ENCODE assay signal across 1 cellular context in the genomic region with DNA sequence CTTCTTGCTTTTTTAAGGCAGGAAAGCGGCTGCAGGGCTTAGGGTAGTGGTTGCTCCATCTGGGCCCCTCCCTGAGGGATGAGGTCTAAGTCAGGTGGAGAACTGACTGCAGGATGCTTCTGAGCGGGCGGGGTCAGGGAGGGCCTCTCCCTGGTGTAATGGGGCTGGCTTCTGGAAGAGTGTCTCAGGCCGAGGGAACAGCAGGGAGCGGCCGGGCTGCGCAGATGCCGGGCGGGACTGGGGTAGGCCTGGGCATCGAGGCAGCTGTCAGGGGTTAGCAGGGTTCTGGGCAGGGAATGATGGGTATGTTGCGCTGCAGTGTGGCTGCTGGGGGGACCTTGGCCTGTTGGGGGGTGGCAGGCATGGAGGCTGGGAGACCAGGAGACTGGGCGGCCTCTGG.
A peak's percentile ranks its signal among the peaks of the same experiment; 100 is the strongest.
TF ChIP-seq lines count a peak whose summit lies in the region.

No MANE protein-coding gene starts in this region.

TF ChIP-seq in K562, 482 proteins besides CTCF, POLR2A, EP300 and RAD21:
- no peak for TF ChIP-seq CHD1 (IDR thresholded peaks at IDR 0.05; ENCODE audit: low read length)
- TF ChIP-seq ZC3H8 (IDR thresholded peaks at IDR 0.05), result no peak
- TF ChIP-seq, protein P1, sequence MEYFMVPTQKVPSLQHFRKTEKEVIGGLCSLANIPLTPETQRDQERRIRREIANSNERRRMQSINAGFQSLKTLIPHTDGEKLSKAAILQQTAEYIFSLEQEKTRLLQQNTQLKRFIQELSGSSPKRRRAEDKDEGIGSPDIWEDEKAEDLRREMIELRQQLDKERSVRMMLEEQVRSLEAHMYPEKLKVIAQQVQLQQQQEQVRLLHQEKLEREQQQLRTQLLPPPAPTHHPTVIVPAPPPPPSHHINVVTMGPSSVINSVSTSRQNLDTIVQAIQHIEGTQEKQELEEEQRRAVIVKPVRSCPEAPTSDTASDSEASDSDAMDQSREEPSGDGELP (CRISPR knock-in tag; IDR thresholded peaks at IDR 0.05; ENCODE audit: borderline replicate concordance), result peak; percentile 23; the same call in 1 of the 2 replicates
- TF ChIP-seq, protein P2, sequence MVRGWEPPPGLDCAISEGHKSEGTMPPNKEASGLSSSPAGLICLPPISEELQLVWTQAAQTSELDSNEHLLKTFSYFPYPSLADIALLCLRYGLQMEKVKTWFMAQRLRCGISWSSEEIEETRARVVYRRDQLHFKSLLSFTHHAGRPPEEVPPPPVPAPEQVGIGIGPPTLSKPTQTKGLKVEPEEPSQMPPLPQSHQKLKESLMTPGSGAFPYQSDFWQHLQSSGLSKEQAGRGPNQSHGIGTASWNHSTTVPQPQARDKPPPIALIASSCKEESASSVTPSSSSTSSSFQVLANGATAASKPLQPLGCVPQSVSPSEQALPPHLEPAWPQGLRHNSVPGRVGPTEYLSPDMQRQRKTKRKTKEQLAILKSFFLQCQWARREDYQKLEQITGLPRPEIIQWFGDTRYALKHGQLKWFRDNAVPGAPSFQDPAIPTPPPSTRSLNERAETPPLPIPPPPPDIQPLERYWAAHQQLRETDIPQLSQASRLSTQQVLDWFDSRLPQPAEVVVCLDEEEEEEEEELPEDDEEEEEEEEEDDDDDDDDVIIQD (CRISPR knock-in tag; IDR thresholded peaks at IDR 0.05), result no peak
- TF ChIP-seq, protein P3, sequence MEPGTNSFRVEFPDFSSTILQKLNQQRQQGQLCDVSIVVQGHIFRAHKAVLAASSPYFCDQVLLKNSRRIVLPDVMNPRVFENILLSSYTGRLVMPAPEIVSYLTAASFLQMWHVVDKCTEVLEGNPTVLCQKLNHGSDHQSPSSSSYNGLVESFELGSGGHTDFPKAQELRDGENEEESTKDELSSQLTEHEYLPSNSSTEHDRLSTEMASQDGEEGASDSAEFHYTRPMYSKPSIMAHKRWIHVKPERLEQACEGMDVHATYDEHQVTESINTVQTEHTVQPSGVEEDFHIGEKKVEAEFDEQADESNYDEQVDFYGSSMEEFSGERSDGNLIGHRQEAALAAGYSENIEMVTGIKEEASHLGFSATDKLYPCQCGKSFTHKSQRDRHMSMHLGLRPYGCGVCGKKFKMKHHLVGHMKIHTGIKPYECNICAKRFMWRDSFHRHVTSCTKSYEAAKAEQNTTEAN (CRISPR knock-in tag; IDR thresholded peaks at IDR 0.05), result no peak
TF ChIP-seq in K562: peak in this region for 1.
